In the genomic region with DNA sequence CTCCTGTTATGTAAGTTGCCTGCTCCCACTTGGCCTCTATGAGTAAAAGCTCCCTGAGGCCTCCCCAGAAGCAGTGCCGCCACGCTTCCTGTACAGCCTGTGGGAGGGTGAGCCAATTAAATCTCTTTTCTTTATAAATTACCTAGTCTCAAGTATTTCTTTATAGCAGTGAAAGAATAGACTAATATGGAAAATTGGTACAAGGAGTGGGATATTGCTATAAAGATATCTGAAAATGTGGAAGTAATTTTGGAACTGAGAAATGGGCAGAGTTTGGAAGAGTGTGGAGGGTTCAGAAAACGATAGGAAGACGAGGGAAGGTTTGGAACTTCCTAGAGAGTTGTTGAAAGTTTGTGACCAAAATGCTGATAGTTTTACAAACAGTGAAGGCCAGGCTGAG, we compare ENCODE assay signal across 11 cellular contexts.
"Had no signal": no experiment of that assay in that cellular context is flagged by ENCODE, and none has a peak within 500 bp of the region (broad histone marks: within the 10 kb centered on the region; RNA-seq: fewer than 3 reads in every experiment).

No MANE protein-coding gene starts in this region.

- H3K4me3 ChIP-seq: GM23248, GM23338, HAP-1 had no signal

- H3K27ac Mint-ChIP-seq: GM23338, H9, HFFc6 had no signal

- FAIRE-seq: H1, H54 had no signal

- H2AFZ ChIP-seq: GM23248, GM23338 had no signal

- DNase-seq: GM23248, GOT3, H7, H9, HCEC 1CT, HFFc6 had no signal

- H3K9me3 ChIP-seq: HAP-1 had no signal

- H3K4me2 ChIP-seq: GM23338 had no signal

- H3K27ac ChIP-seq: GM23248 had no signal

- ATAC-seq: GM23338, HCT116 had no signal

- H3K36me3 ChIP-seq: HAP-1 had no signal

- H3K9ac ChIP-seq: GM23248 had no signal

- H3K4me1 ChIP-seq: HAP-1 had no signal

- H3K4me3 Mint-ChIP-seq: GM23338, H9, HFFc6 had no signal
